8 cellular contexts compared by ENCODE assay signal in genomic region chr11:101914349-101914736, GRCh38. TPM values are rescaled to one million over a fixed set of nuclear protein-coding genes. Genes with fewer than 3 reads are reported as not detected.
DNase-seq lines count a peak whose midpoint lies in the region; ATAC-seq and TF ChIP-seq lines count a peak whose summit lies in the region.

No MANE protein-coding gene starts in this region.

- no peaks in the 10 kb centered on the region for H3K36me3 ChIP-seq in Karpas-422 (ENCODE audit: insufficient read depth, low read length)
- H3K36me3 ChIP-seq in mucosa of stomach (ENCODE audit: control insufficient read depth, insufficient read depth, low read length): no peaks in the 10 kb centered on the region

- peak overlapping the region; percentile 72 for H3K9ac ChIP-seq in Karpas-422 (ENCODE audit: low read length)
- H3K9ac ChIP-seq in mucosa of stomach (ENCODE audit: low read length): peak overlapping the region; percentile 68

- H3K9me3 ChIP-seq in Karpas-422 (ENCODE audit: low read length) (no peaks in the 10 kb centered on the region), mucosa of stomach (ENCODE audit: control insufficient read depth, low read length) (no peaks in the 10 kb centered on the region)

- peaks cover 33% of the 10 kb centered on the region for H3K4me1 ChIP-seq in Karpas-422 (ENCODE audit: low read length)
- H3K4me1 ChIP-seq in mucosa of stomach (ENCODE audit: control insufficient read depth, insufficient read depth, low read length): peaks cover 4% of the 10 kb centered on the region

- H3K27ac ChIP-seq in Karpas-422 (ENCODE audit: low read length) (no peak overlapping the region), coronary artery (peak overlapping the region; percentile 89 to 94)

- DNase-seq in Ammon's horn (ENCODE audit: low spot score) (peak; percentile 14), Karpas-422 (no peak), coronary artery (ENCODE audit: low spot score) (no peak), GM13977 (ENCODE audit: low spot score) (no peak), NCI-H510A treated with DMSO at 0.1 percent for 48 hours (lab: John Stamatoyannopoulos, UW) (no peak)

- no peaks in the 10 kb centered on the region; the same call in 1 of the 2 replicates for H3K9me2 ChIP-seq in Karpas-422 (replicated peaks; ENCODE audit: insufficient read depth, low read length)

- peak overlapping the region; percentile 64 for H3K4me3 ChIP-seq in Karpas-422 (ENCODE audit: low read length)
- peak overlapping the region; percentile 79 for H3K4me3 ChIP-seq in coronary artery
- H3K4me3 ChIP-seq in mucosa of stomach (ENCODE audit: low read length): peak overlapping the region; percentile 56

- TF ChIP-seq CTCF in coronary artery (IDR thresholded peaks at IDR 0.05): no peak
- TF ChIP-seq CTCF in GM13977 (IDR thresholded peaks at IDR 0.05; ENCODE audit: extremely low read depth, insufficient read depth, missing control alignments): no peak

- no peaks in the 10 kb centered on the region for H3K79me2 ChIP-seq in Karpas-422 (ENCODE audit: low read length)

- H2AFZ ChIP-seq in Karpas-422 (ENCODE audit: low read length): peak overlapping the region; percentile 81

- peak overlapping the region; percentile 71 for H3K4me2 ChIP-seq in Karpas-422 (ENCODE audit: low read depth, low read length, poor library complexity, severe bottlenecking)

- ATAC-seq in HG03432 (IDR thresholded peaks at IDR 0.05; ENCODE audit: unreplicated experiment): no peak
- no peak for ATAC-seq in HG02981 (IDR thresholded peaks at IDR 0.05; ENCODE audit: unreplicated experiment)

- no peaks in the 10 kb centered on the region for H4K20me1 ChIP-seq in Karpas-422 (ENCODE audit: insufficient read depth, low read depth, low read length)

- H3K27me3 ChIP-seq in Karpas-422 (ENCODE audit: low read length) (no peaks in the 10 kb centered on the region), mucosa of stomach (ENCODE audit: control insufficient read depth, insufficient read depth, low read length) (no peaks in the 10 kb centered on the region)

- in situ Hi-C loops in GM13977 (cut with MboI; ENCODE audit: low pct_unique_long_range_greater_than_20kb, low sequenced_read_pairs, unreplicated experiment): no loop called here

RNA-seq across cellular contexts. Expression of gene CEP126, which starts 0.5 kb away (rescaled TPM):
- 2.4 and 4.8 TPM in 2 replicates for total RNA-seq in Karpas-422 (2014; rRNA removed; shearing (Covaris generic); ENCODE audit: low replicate concordance)

RNA-seq across cellular contexts. Expression of gene ANGPTL5, which starts 2.0 kb away (rescaled TPM):
- total RNA-seq in Karpas-422 (2014; rRNA removed; shearing (Covaris generic); ENCODE audit: low replicate concordance): not detected in 2 replicates
